9 cellular contexts compared by ENCODE assay signal in genomic region chr3:14548321-14548729, GRCh38. TPM values are rescaled to one million over a fixed set of nuclear protein-coding genes. Genes with fewer than 3 reads are reported as not detected.
DNase-seq lines count a peak whose midpoint lies in the region; ATAC-seq and TF ChIP-seq lines count a peak whose summit lies in the region.
"Had no signal": no experiment of that assay in that cellular context is flagged by ENCODE, and none has a peak within 500 bp of the region (broad histone marks: within the 10 kb centered on the region; RNA-seq: fewer than 3 reads in every experiment).

No MANE protein-coding gene starts in this region.

- peaks cover 9% of the 10 kb centered on the region for H3K4me1 Mint-ChIP-seq in T-helper 17 cell

- no peaks in the 10 kb centered on the region for H3K4me1 ChIP-seq in left lung

- H3K9me3 ChIP-seq in T-helper 17 cell (ENCODE audit: control insufficient read depth, low read length, poor library complexity, severe bottlenecking) (no peaks in the 10 kb centered on the region), left lung (no peaks in the 10 kb centered on the region)
- H3K9me3 ChIP-seq: BLaER1 had no signal

- H3K27ac ChIP-seq in left lung = no peak overlapping the region
- H3K27ac ChIP-seq: BLaER1 had no signal

- ATAC-seq in T-helper 17 cell (peak; percentile 61), left lung (peak; percentile 89), GM18520 (IDR thresholded peaks at IDR 0.05; ENCODE audit: unreplicated experiment) (no peak)

- H3K27ac Mint-ChIP-seq in T-helper 17 cell = no peak overlapping the region

- peak; percentile 29 for DNase-seq in NCI-H1105 treated with DMSO at 0.1 percent for 48 hours (lab: John Stamatoyannopoulos, UW)
- no peak for DNase-seq in NCI-H1105 (lab: John Stamatoyannopoulos, UW)
- DNase-seq in T-helper 17 cell = peak in 1 of 3 donors; percentile 12
- DNase-seq in cerebellum (ENCODE audit: low spot score) = peak; percentile 22
- peak; percentile 54 to 67 for DNase-seq in left lung
- DNase-seq in stimulated activated CD4-positive, alpha-beta T cell treated with anti-CD3 and anti-CD28 coated beads, TNF-alpha, amount 100 ng/mL, for 48 hours (ENCODE audit: low read depth in 3 of 3) = peak; percentile 7 to 23 (median 20)

- H3K36me3 ChIP-seq in left lung = no peaks in the 10 kb centered on the region
- H3K36me3 ChIP-seq: BLaER1 had no signal

- peaks cover 0 to 46% of the 10 kb centered on the region in 2 donors for H3K27me3 ChIP-seq in left lung
- H3K27me3 ChIP-seq: BLaER1 had no signal

- H3K36me3 Mint-ChIP-seq in T-helper 17 cell (ENCODE audit: low read depth) = peaks cover 2% of the 10 kb centered on the region

- no peak overlapping the region for H3K4me3 ChIP-seq in left lung
- H3K4me3 ChIP-seq: BLaER1 had no signal

- TF ChIP-seq CTCF in LNCAP (IDR thresholded peaks at IDR 0.05) (peak; percentile 76), left lung (IDR thresholded peaks at IDR 0.05) (peak; percentile 46 to 64)

- no peak overlapping the region for H3K4me3 Mint-ChIP-seq in T-helper 17 cell

- intact Hi-C loops in left lung (cut with DNase I) = no loop called here

- H3K27me3 Mint-ChIP-seq in T-helper 17 cell = peaks cover 68% of the 10 kb centered on the region

RNA-seq across cellular contexts. Expression of gene GRIP2, which starts 8.2 kb away (rescaled TPM):
- total RNA-seq in T-helper 17 cell (under 1 TPM in 1 of 2 donors, not detected in 1; 0.10 TPM), cerebellum (4.2 TPM), left lung (1 to 10 TPM; 1.3 to 1.9 TPM)
